Comparison of ENCODE assay signal across 8 cellular contexts in the genomic region with DNA sequence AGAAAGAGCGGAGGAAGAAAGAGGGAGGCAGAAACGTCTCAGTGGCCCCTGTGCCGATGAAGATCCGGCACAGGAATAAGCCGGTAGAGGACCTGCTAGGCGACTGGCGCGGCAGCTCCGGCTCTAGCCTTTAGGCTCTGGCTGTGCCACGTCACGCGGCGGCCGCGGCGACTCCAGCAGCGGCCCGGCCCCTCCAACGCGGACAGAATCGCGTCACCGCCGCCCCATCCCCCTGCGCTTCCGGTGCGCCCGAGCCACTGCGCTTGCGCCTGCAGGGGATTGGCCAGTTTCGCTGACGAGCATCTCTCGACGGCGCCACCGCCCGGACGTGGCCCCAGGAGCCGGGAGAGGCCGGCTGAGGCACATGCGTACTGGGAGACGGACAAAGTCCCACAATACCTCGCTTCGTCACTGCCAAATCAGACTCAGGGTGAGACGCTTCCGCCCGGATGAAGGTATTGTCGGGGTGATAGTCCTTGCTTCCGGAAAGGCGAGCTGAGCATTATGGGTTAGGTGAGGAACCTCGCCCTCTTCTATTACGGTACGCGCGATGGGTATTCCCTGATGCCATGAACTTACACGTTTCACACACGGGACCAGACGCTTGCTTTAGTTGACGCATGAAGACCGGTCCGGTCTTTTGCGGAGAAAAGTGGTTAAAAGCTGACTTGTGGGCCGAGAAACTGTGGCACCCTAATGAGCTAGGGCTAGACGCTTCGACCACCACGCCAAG. TPM values are rescaled to one million over a fixed set of nuclear protein-coding genes. Genes with fewer than 3 reads are reported as not detected.
DNase-seq lines count a peak whose midpoint lies in the region; ATAC-seq, FAIRE-seq and TF ChIP-seq lines count a peak whose summit lies in the region.

A gene (minus strand): TSS at position 105 of the 733 bp plus-strand sequence. CDS start 204 bp downstream, outside the sequence.

- H3K9ac ChIP-seq in Loucy (ENCODE audit: low read depth, low read length, poor library complexity, severe bottlenecking), result peak within 1 kb of the TSS; percentile 88

- POLR2A ChIA-PET in naive thymus-derived CD8-positive, alpha-beta T cell (lab: Charles Lee), result interaction anchor here (0.6 to 5.2 kb wide), 15 partner anchors 10 to 1041 kb away, joined by 3 to 73 read pairs (median 3); a partner anchor contains a TSS

- no peaks in the 10 kb centered on the region for H3K9me2 ChIP-seq in Loucy (replicated peaks; ENCODE audit: low read depth, low read length)

- DNase-seq in ELR (ENCODE audit: low read depth) (peak; percentile 99), H54 (ENCODE audit: insufficient read length, low spot score) (peak; percentile 94), fibroblast of mammary gland (ENCODE audit: low read depth) (peak; percentile 99)
- DNase-seq in activated T-helper 9 cell treated with anti-CD3 and anti-CD28 coated beads, Interleukin-2, amount 50 U/mL, for 16 hours (ENCODE audit: low read depth), result peak; percentile 99
- peak; percentile 97 to 100 (median 100) for DNase-seq in naive thymus-derived CD8-positive, alpha-beta T cell
- peak; percentile 97 to 100 (median 99) for DNase-seq in stimulated activated naive CD4-positive, alpha-beta T cell (lab: John Stamatoyannopoulos, UW)

- H3K27me3 ChIP-seq in Loucy (ENCODE audit: insufficient read depth, low read length, poor library complexity, severe bottlenecking), result no peaks in the 10 kb centered on the region

- H3K4me2 ChIP-seq in Loucy (ENCODE audit: low read depth, low read length, poor library complexity, severe bottlenecking), result peak within 1 kb of the TSS; percentile 97

- H2AFZ ChIP-seq in Loucy (ENCODE audit: low read length), result peak within 1 kb of the TSS; percentile 94

- peaks cover 38% of the 10 kb centered on the region for H4K20me1 ChIP-seq in Loucy (ENCODE audit: insufficient read depth, low read length, poor library complexity, severe bottlenecking)

- H3K9me3 ChIP-seq in Loucy (ENCODE audit: insufficient read depth, low read depth, low read length), result no peaks in the 10 kb centered on the region

- H3K36me3 ChIP-seq in Loucy (ENCODE audit: insufficient read depth, low read length), result no peaks in the 10 kb centered on the region

- peak; percentile 96 for FAIRE-seq in H54 (lab: Jason Lieb, UNC)

- peak within 1 kb of the TSS; percentile 96 to 99 (median 98) for H3K4me3 Mint-ChIP-seq in naive thymus-derived CD8-positive, alpha-beta T cell

- H3K27me3 Mint-ChIP-seq in naive thymus-derived CD8-positive, alpha-beta T cell, result no peaks in the 10 kb centered on the region

- H3K4me1 Mint-ChIP-seq in naive thymus-derived CD8-positive, alpha-beta T cell, result peaks cover 23 to 59% (median 56%) of the 10 kb centered on the region in 4 donors

- 0 out of 2 replicates have a peak, but pooled peaks have one; percentile 26 for TF ChIP-seq CTCF in Loucy (conservative IDR thresholded peaks at IDR 0.05; ENCODE audit: low read length)
- no peak for TF ChIP-seq CTCF in fibroblast of mammary gland (conservative IDR thresholded peaks at IDR 0.05; ENCODE audit: control insufficient read depth, insufficient read depth, low read depth, low read length)

- H3K4me3 ChIP-seq in Loucy (ENCODE audit: low read length, poor library complexity, severe bottlenecking), result peak within 1 kb of the TSS; percentile 89
- H3K4me3 ChIP-seq in fibroblast of mammary gland (ENCODE audit: control insufficient read depth, low read depth, low read length), result peak within 1 kb of the TSS; percentile 86

- ATAC-seq in naive thymus-derived CD8-positive, alpha-beta T cell, result peak; percentile 84 to 89

- H3K36me3 Mint-ChIP-seq in naive thymus-derived CD8-positive, alpha-beta T cell, result peaks cover 0 to 14% (median 2%) of the 10 kb centered on the region in 3 donors

- H3K4me1 ChIP-seq in Loucy (ENCODE audit: insufficient read depth, low read length, poor library complexity, severe bottlenecking), result peaks cover 34% of the 10 kb centered on the region

- no peaks in the 10 kb centered on the region for H3K9me3 Mint-ChIP-seq in naive thymus-derived CD8-positive, alpha-beta T cell

- 0 out of 2 replicates have a peak, but pooled peaks cover 5% of the 10 kb centered on the region for H3F3A ChIP-seq in Loucy (ENCODE audit: low read depth)

- H3K27ac Mint-ChIP-seq in naive thymus-derived CD8-positive, alpha-beta T cell, result peak within 1 kb of the TSS; percentile 97 to 100 (median 99)

- peak; percentile 96 for TF ChIP-seq POLR2A in H54 (IDR thresholded peaks at IDR 0.05; ENCODE audit: low read depth, low read length)
- peak; percentile 90 for TF ChIP-seq POLR2A in Raji (IDR thresholded peaks at IDR 0.05; ENCODE audit: insufficient read depth, low read depth, low read length)

- peaks cover 64% of the 10 kb centered on the region for H3K79me2 ChIP-seq in Loucy (ENCODE audit: insufficient read depth, low read length)

RNA-seq across cellular contexts. Expression of the gene that starts here (rescaled TPM):
- 10 to 100 TPM; 43.6 to 52.0 TPM for total RNA-seq in naive thymus-derived CD8-positive, alpha-beta T cell
- polyA plus RNA-seq in naive thymus-derived CD8-positive, alpha-beta T cell, result 100 to 1,000 TPM; 112 to 116 (median 115) TPM

Comparison
In these comparisons a context has a peak if more than half of its experiments do, and no peak if none do; other contexts are left out.
1. Peak in every context shown above with its lines: DNase-seq, ATAC-seq and H3K4me3 ChIP-seq.